ENCODE assay signal across 10 cellular contexts in the genomic region with DNA sequence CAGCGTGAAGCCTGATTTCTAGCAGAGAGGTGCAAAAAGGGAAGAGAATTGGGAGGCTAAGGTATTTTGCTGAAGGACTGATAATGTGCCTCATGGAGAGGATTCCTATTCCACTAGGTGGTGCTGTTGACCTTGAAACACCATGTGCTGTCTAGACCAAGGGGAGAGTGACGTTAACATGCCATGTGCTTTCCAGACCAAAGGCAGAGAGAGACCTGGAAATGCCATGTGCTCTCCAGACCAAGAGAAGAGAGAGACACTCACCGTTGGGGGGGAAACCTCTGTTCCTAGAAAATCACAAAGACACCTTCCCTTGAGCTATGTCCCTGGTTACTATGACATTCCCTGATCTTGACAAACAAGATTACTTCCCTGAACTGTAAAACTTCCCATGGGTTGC.
DNase-seq lines count a peak whose midpoint lies in the region; ATAC-seq, FAIRE-seq and TF ChIP-seq lines count a peak whose summit lies in the region.
"Had no signal": no experiment of that assay in that cellular context is flagged by ENCODE, and none has a peak within 500 bp of the region (broad histone marks: within the 10 kb centered on the region; RNA-seq: fewer than 3 reads in every experiment).

No MANE protein-coding gene starts in this region.

- no peaks in the 10 kb centered on the region for H3K27me3 ChIP-seq in left ventricle myocardium inferior (ENCODE audit: low read depth)

- H3K36me3 Mint-ChIP-seq in activated CD4-positive, alpha-beta memory T cell treated with anti-CD3 and anti-CD28 coated beads, Interleukin-2, amount 10 ng/mL, durations not matched to agents 7 days and 5 days (ENCODE audit: low read depth): no peaks in the 10 kb centered on the region

- no peak for DNase-seq in left ventricle myocardium inferior
- no peak for DNase-seq in left cardiac atrium
- DNase-seq in HuH-7 (ENCODE audit: low spot score): peak; percentile 30
- DNase-seq in RCC 7860 (ENCODE audit: low spot score): peak; percentile 75
- peak; percentile 37 for DNase-seq in fibroblast of peridontal ligament (ENCODE audit: extremely low read depth)
- DNase-seq in retina: peak; percentile 11
- DNase-seq in activated CD4-positive, alpha-beta memory T cell treated with anti-CD3 and anti-CD28 coated beads, Interleukin-2, amount 10 ng/mL, durations not matched to agents 7 days and 5 days: no peak

- no peaks in the 10 kb centered on the region for H3K4me1 Mint-ChIP-seq in activated CD4-positive, alpha-beta memory T cell treated with anti-CD3 and anti-CD28 coated beads, Interleukin-2, amount 10 ng/mL, durations not matched to agents 7 days and 5 days
- H3K4me1 Mint-ChIP-seq: central memory CD8-positive, alpha-beta T cell had no signal

- H3K4me3 ChIP-seq in left ventricle myocardium inferior: no peak overlapping the region

- intact Hi-C loops in left ventricle myocardium inferior (cut with micrococcal nuclease): no loop called here
- intact Hi-C loops in left cardiac atrium (cut with DNase I): no loop called here

- no peak for ATAC-seq in left cardiac atrium
- no peak for ATAC-seq in GM21515 (IDR thresholded peaks at IDR 0.05; ENCODE audit: unreplicated experiment)

- no peak overlapping the region for H3K27ac ChIP-seq in left ventricle myocardium inferior (replicated peaks)

- H3K9me3 Mint-ChIP-seq in activated CD4-positive, alpha-beta memory T cell treated with anti-CD3 and anti-CD28 coated beads, Interleukin-2, amount 10 ng/mL, durations not matched to agents 7 days and 5 days: peaks cover 3% of the 10 kb centered on the region

- peak; percentile 11 for TF ChIP-seq CTCF in left ventricle myocardium inferior (IDR thresholded peaks at IDR 0.05; ENCODE audit: borderline replicate concordance)

- POLR2A ChIA-PET in activated CD4-positive, alpha-beta memory T cell treated with anti-CD3 and anti-CD28 coated beads, Interleukin-2, amount 10 ng/mL, durations not matched to agents 7 days and 5 days (lab: Charles Lee): no interaction called here

- no peaks in the 10 kb centered on the region for H3K4me1 ChIP-seq in left ventricle myocardium inferior

- H3K9me3 ChIP-seq in left ventricle myocardium inferior (replicated peaks): peaks cover 34% of the 10 kb centered on the region

- H3K27me3 Mint-ChIP-seq in activated CD4-positive, alpha-beta memory T cell treated with anti-CD3 and anti-CD28 coated beads, Interleukin-2, amount 10 ng/mL, durations not matched to agents 7 days and 5 days: no peaks in the 10 kb centered on the region
- H3K27me3 Mint-ChIP-seq: central memory CD8-positive, alpha-beta T cell; stimulated activated naive CD8-positive, alpha-beta T cell treated with anti-CD3 and anti-CD28 coated beads, Interleukin-15, Interleukin-2, amounts not matched to agents 100 ng/mL and 50 ng/mL, for 24 hours had no signal

- no peak overlapping the region for H3K4me3 Mint-ChIP-seq in activated CD4-positive, alpha-beta memory T cell treated with anti-CD3 and anti-CD28 coated beads, Interleukin-2, amount 10 ng/mL, durations not matched to agents 7 days and 5 days
- H3K4me3 Mint-ChIP-seq: central memory CD8-positive, alpha-beta T cell; stimulated activated naive CD8-positive, alpha-beta T cell treated with anti-CD3 and anti-CD28 coated beads, Interleukin-15, Interleukin-2, amounts not matched to agents 100 ng/mL and 50 ng/mL, for 24 hours had no signal

- CTCF ChIA-PET in activated CD4-positive, alpha-beta memory T cell treated with anti-CD3 and anti-CD28 coated beads, Interleukin-2, amount 10 ng/mL, durations not matched to agents 7 days and 5 days (lab: Charles Lee): no interaction called here

- H3K27ac Mint-ChIP-seq in activated CD4-positive, alpha-beta memory T cell treated with anti-CD3 and anti-CD28 coated beads, Interleukin-2, amount 10 ng/mL, durations not matched to agents 7 days and 5 days: no peak overlapping the region
- H3K27ac Mint-ChIP-seq: stimulated activated naive CD8-positive, alpha-beta T cell treated with anti-CD3 and anti-CD28 coated beads, Interleukin-15, Interleukin-2, amounts not matched to agents 100 ng/mL and 50 ng/mL, for 24 hours had no signal

- FAIRE-seq in RCC 7860 (lab: Jason Lieb, UNC): peak; percentile 2

- H3K36me3 ChIP-seq in left ventricle myocardium inferior: no peaks in the 10 kb centered on the region

Comparison
In these comparisons a context has a peak if more than half of its experiments do, and no peak if none do; other contexts are left out.
1. DNase-seq: peak in HuH-7 (single experiment), RCC 7860 (single experiment), fibroblast of peridontal ligament (single experiment) and retina (single experiment); none in left ventricle myocardium inferior (single experiment), left cardiac atrium (single experiment) and activated CD4-positive, alpha-beta memory T cell treated with anti-CD3 and anti-CD28 coated beads, Interleukin-2, amount 10 ng/mL, durations not matched to agents 7 days and 5 days (single experiment).